ENCODE assay signal across 8 cellular contexts in the genomic region with DNA sequence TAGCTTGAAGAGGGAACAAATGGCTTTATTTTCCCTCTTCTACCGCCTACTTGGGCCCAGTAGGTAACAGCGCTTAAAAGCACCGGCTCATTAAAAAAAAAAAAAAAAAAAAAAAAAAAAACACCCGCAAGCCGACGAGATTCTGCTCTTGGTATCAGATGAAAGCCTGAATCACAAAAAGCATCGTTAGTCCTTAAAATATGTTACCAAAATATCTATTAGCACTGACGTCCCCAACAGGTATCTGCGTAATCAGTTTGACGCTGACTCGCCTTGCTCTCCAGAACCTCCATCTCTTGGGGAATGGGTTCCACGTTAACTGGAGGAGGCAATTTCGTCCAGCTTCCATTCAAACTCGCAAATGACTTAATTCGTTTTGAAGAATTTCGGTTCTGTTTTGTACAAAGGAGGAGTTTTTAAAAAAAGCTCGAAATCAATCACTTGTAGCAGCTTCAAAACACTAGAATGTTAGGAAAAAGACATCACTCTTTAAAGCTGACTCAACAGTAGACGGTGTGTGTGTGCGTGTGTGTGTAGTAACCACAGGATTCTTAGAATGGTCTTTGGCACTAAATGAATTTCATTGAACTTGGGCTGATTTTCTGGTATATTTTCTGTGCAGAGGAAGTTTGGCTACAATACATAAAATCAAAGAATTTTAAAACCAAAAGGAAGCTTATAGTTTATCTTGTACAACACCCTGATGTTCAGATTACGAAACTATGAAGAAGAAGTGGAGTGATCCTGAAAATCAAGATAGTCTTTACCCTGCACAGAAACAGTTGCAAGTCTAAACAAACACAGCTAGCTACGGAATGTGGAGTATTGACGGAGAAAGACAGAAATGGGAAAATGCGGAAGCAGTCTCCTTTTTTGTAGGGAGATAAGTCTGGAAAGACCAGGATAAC. TPM values are rescaled to one million over a fixed set of nuclear protein-coding genes. Genes with fewer than 3 reads are reported as not detected.
DNase-seq lines count a peak whose midpoint lies in the region; ATAC-seq, FAIRE-seq and TF ChIP-seq lines count a peak whose summit lies in the region.

No MANE protein-coding gene starts in this region.

- H3K36me3 Mint-ChIP-seq in astrocyte (ENCODE audit: low read depth, unreplicated experiment) = no peaks in the 10 kb centered on the region
- no peaks in the 10 kb centered on the region for H3K36me3 Mint-ChIP-seq in immature natural killer cell

- FAIRE-seq in astrocyte (lab: Jason Lieb, UNC) = peak; percentile 83

- H3K9ac ChIP-seq in astrocyte (ENCODE audit: low read length) = peak overlapping the region; percentile 99

- H4K20me1 ChIP-seq in astrocyte (ENCODE audit: insufficient read depth, low read length) = peaks cover 2% of the 10 kb centered on the region

- ATAC-seq in HG03439 (IDR thresholded peaks at IDR 0.05; ENCODE audit: unreplicated experiment) = peak; percentile 4
- ATAC-seq in GM18861 (IDR thresholded peaks at IDR 0.05; ENCODE audit: unreplicated experiment) = no peak

- H3K4me1 Mint-ChIP-seq in astrocyte (ENCODE audit: low read depth, unreplicated experiment) = peaks cover 12% of the 10 kb centered on the region
- H3K4me1 Mint-ChIP-seq in immature natural killer cell = peaks cover 23 to 26% of the 10 kb centered on the region in 2 donors

- no peaks in the 10 kb centered on the region for H3K9me3 ChIP-seq in astrocyte (ENCODE audit: insufficient read depth, low read depth, low read length)
- no peaks in the 10 kb centered on the region for H3K9me3 ChIP-seq in spleen

- no peak for TF ChIP-seq CTCF in astrocyte (IDR thresholded peaks at IDR 0.05; ENCODE audit: insufficient read depth, low read depth, low read length)
- TF ChIP-seq CTCF in spleen (IDR thresholded peaks at IDR 0.05 in 8 of 11, conservative IDR thresholded peaks at IDR 0.05 in 3 of 11) = no peak

- H3K27ac Mint-ChIP-seq in astrocyte (ENCODE audit: unreplicated experiment) = peak overlapping the region; percentile 98
- H3K27ac Mint-ChIP-seq in immature natural killer cell = peak overlapping the region; percentile 63 to 87 (median 85)

- H3K27me3 Mint-ChIP-seq in astrocyte (ENCODE audit: low read depth, unreplicated experiment) (no peaks in the 10 kb centered on the region), immature natural killer cell (ENCODE audit: low read depth in 3 of 3) (peaks cover 14 to 18% (median 16%) of the 10 kb centered on the region in 3 donors)

- H3K27me3 ChIP-seq in astrocyte (ENCODE audit: insufficient read depth, low read length) = no peaks in the 10 kb centered on the region
- H3K27me3 ChIP-seq in spleen (replicated peaks in 1 of 7) = peaks cover 0 to 8% (median 0%) of the 10 kb centered on the region in 7 donors

- H3K4me3 Mint-ChIP-seq in astrocyte (ENCODE audit: unreplicated experiment) (peak overlapping the region; percentile 99), immature natural killer cell (peak overlapping the region; percentile 83 to 97 (median 93))

- H3K4me3 ChIP-seq in astrocyte (ENCODE audit: insufficient read depth, low read depth, low read length) (peak overlapping the region; percentile 99), spleen (peak overlapping the region; percentile 73 to 93 (median 79))

- peak; percentile 30 for DNase-seq in GDM1 (lab: John Stamatoyannopoulos, UW)
- peak; percentile 54 for DNase-seq in SK-N-DZ (ENCODE audit: low spot score)
- peak; percentile 95 for DNase-seq in astrocyte (ENCODE audit: low read depth)
- peak in 2 of 3 donors; percentile 16 to 24 for DNase-seq in immature natural killer cell
- DNase-seq in spleen = no peak
- DNase-seq in effector CD8-positive, alpha-beta T cell (lab: John Stamatoyannopoulos, UW) = no peak

- no peaks in the 10 kb centered on the region for H3K36me3 ChIP-seq in astrocyte (ENCODE audit: insufficient read depth, low read length)
- H3K36me3 ChIP-seq in spleen = no peaks in the 10 kb centered on the region

- H3K4me2 ChIP-seq in astrocyte (ENCODE audit: low read length) = peak overlapping the region; percentile 100

- no peak for TF ChIP-seq POLR2A in spleen (IDR thresholded peaks at IDR 0.05)

- H3K79me2 ChIP-seq in astrocyte (ENCODE audit: insufficient read depth, low read length) = peaks cover 38% of the 10 kb centered on the region

- H3K4me1 ChIP-seq in astrocyte (ENCODE audit: insufficient read depth, low read length) (peaks cover 16% of the 10 kb centered on the region), spleen (peaks cover 0 to 28% (median 24%) of the 10 kb centered on the region in 6 donors)

- H3K27ac ChIP-seq in astrocyte (ENCODE audit: low read depth, low read length) (peak overlapping the region; percentile 94), spleen (peak overlapping the region; percentile 75 to 92 (median 84))

- H2AFZ ChIP-seq in astrocyte (ENCODE audit: low read depth, low read length) = peak overlapping the region; percentile 95

- intact Hi-C loops in spleen (cut with DNase I; ENCODE audit: low total_unique reads) = no loop called here

- WGBS in spleen, 5 donors = 13 to 16% (median 15%) methylated on average over 23 of the region's 23 CpGs

- no peaks in the 10 kb centered on the region for H3K9me3 Mint-ChIP-seq in astrocyte (ENCODE audit: unreplicated experiment)
- H3K9me3 Mint-ChIP-seq in immature natural killer cell = no peaks in the 10 kb centered on the region

RNA-seq across cellular contexts. Expression of gene PGAP1, which starts 1.1 kb away (rescaled TPM):
- 16.2 and 17.3 TPM in 2 replicates for polyA plus RNA-seq in SK-N-DZ (2014; cell fraction: cytosol; rRNA removed)
- 19.3 and 23.9 TPM in 2 replicates for polyA plus RNA-seq in SK-N-DZ (2014; cell fraction: nucleus; rRNA removed)
- total RNA-seq in astrocyte = 19.9 and 22.8 TPM in 2 replicates
- polyA plus RNA-seq in immature natural killer cell = under 1 TPM in 2 of 3 donors, not detected in 1; 0.09 to 0.62 TPM
- 10 to 100 TPM in 1 of 7 donors, 1 to 10 TPM in 6; 3.9 to 10.1 (median 5.9) TPM for total RNA-seq in spleen
- polyA plus RNA-seq in spleen = under 1 TPM; 0.38 to 0.80 (median 0.52) TPM

Comparison
In these comparisons a context has a peak if more than half of its experiments do, and no peak if none do; other contexts are left out.
1. DNase-seq: peak in GDM1 (single experiment), SK-N-DZ (single experiment), astrocyte (single experiment) and immature natural killer cell (2 of 3); none in spleen (single experiment) and effector CD8-positive, alpha-beta T cell (single experiment).